In the genomic region with DNA sequence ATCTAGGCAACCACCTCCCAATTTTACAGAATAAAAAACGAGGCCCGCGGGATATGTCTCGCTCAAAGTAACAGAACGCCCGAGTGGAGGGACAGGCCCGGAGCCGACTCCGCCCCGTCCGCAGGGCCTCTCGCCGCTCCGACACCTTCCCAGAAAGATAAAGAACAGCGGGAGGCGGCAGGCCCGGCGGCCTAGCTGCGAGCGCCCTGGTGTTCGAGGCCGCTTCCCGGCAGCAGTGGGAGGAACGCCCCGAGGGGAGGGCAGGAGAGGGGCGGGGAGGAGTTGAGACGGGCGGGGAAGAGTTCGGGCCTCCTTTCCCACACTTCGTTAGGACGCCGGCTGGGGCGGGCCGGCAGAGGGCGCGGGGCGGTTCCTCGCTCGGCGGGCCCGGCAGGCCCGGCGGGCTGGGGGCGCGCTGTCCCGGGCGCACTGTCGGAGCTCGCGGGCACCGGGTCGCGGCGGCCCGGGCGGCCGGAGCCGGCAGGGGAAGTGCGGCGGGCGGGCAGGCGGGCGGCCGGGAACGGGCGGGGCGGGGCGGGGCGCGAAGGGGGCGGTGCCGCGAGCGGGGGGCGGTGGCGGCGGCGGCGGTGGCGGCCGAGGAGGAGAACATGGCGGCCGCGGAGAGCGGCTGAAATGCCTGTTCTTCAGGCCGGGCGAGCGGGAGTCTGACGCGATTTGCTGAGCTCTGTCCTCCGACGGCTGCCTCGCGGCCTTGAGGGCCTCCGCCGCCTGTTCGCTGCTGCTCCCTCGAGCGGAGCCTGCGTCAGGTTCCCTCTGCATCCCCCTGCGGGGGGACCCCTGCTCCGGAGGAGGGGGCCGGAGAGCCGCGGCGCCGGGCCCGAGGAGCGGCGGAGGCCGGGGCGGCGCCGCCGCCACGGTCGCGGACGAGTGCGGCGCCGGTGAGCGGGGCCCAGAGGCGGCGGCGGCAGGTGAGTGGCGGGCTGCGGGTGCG, we compare ENCODE assay signal across 7 cellular contexts. TPM values are rescaled to one million over a fixed set of nuclear protein-coding genes. Genes with fewer than 3 reads are reported as not detected.
DNase-seq lines count a peak whose midpoint lies in the region; ATAC-seq and TF ChIP-seq lines count a peak whose summit lies in the region.

A gene (plus strand): TSS at position 581 of the 952 bp plus-strand sequence. CDS start 167,424 bp downstream, outside the sequence.

- ATAC-seq in GM18505 (IDR thresholded peaks at IDR 0.05; ENCODE audit: unreplicated experiment) (peak; percentile 77), HG02973 (IDR thresholded peaks at IDR 0.05; ENCODE audit: unreplicated experiment) (peak; percentile 61), sciatic nerve (peak; percentile 96)

- TF ChIP-seq POLR2A in GM18505 (IDR thresholded peaks at IDR 0.05; ENCODE audit: borderline replicate concordance, extremely low read depth, insufficient read depth, insufficient read length), result peak; percentile 65

- DNase-seq in NCI-H2029 treated with DMSO at 0.1 percent for 48 hours (lab: John Stamatoyannopoulos, UW) (peak; percentile 28), T1000 (lab: John Stamatoyannopoulos, UW) (peak; percentile 81), astrocyte of the hippocampus (ENCODE audit: low read depth, low spot score) (peak; percentile 95), hypothalamus (lab: John Stamatoyannopoulos, UW) (peak; percentile 35 to 94 (median 82)), sciatic nerve (ENCODE audit: low spot score) (peak; percentile 94)

- intact Hi-C loops in sciatic nerve (cut with DNase I), result no loop called here

RNA-seq across cellular contexts. Expression of the gene that starts here (rescaled TPM):
- total RNA-seq in sciatic nerve, result 89.7 TPM

Comparison
In these comparisons a context has a peak if more than half of its experiments do, and no peak if none do; other contexts are left out.
1. Peak in every context shown above with its lines: DNase-seq and ATAC-seq.
2. DNase-seq: peak in every context shown above with its lines; median percentile 95 in astrocyte of the hippocampus; 94 in sciatic nerve; 82 in hypothalamus; 81 in T1000; 28 in NCI-H2029 treated with DMSO at 0.1 percent for 48 hours.